Comparison of ENCODE assay signal across 31 cellular contexts in genomic region chr7:116669769-116670168, GRCh38. TPM values are rescaled to one million over a fixed set of nuclear protein-coding genes. Genes with fewer than 3 reads are reported as not detected.
"Had no signal": no experiment of that assay in that cellular context is flagged by ENCODE, and none has a peak within 500 bp of the region (broad histone marks: within the 10 kb centered on the region; RNA-seq: fewer than 3 reads in every experiment).

No MANE protein-coding gene starts in this region.

- H3K4me3 ChIP-seq: adrenal gland, body of pancreas, SJSA1 had no signal

- H3K27me3 ChIP-seq: adrenal gland, body of pancreas, SJSA1 had no signal

- ATAC-seq: activated T-helper 17 cell treated with anti-CD3 and anti-CD28 coated beads, Interleukin-2, amount 50 U/mL, for 72 hours; body of pancreas; Panc1; T-helper 17 cell had no signal

- H3K36me3 ChIP-seq: adrenal gland, SJSA1 had no signal

- H3K36me3 Mint-ChIP-seq: activated CD4-positive, alpha-beta memory T cell treated with anti-CD3 and anti-CD28 coated beads for 36 hours; activated naive CD8-positive, alpha-beta T cell treated with anti-CD3 and anti-CD28 coated beads, Interleukin-2, amount 10 ng/mL, durations not matched to agents 7 days and 5 days had no signal

- H3K4me3 Mint-ChIP-seq: activated B cell treated with CpG ODN at 0.5 μM for 24 hours; activated CD4-positive, alpha-beta memory T cell treated with anti-CD3 and anti-CD28 coated beads for 36 hours; activated CD4-positive, alpha-beta T cell treated with anti-CD3 and anti-CD28 coated beads, Interleukin-2, amount 10 ng/mL, durations not matched to agents 7 days and 5 days; activated naive CD8-positive, alpha-beta T cell treated with anti-CD3 and anti-CD28 coated beads, Interleukin-2, amount 10 ng/mL, durations not matched to agents 7 days and 5 days; activated T-helper 17 cell treated with anti-CD3 and anti-CD28 coated beads, Interleukin-2, amount 50 U/mL, for 72 hours; T-helper 17 cell had no signal

- H3K27ac Mint-ChIP-seq: activated B cell treated with CpG ODN at 0.5 μM for 24 hours; activated CD4-positive, alpha-beta memory T cell treated with anti-CD3 and anti-CD28 coated beads for 36 hours; activated CD4-positive, alpha-beta T cell treated with anti-CD3 and anti-CD28 coated beads, Interleukin-2, amount 10 ng/mL, durations not matched to agents 7 days and 5 days; activated naive CD8-positive, alpha-beta T cell treated with anti-CD3 and anti-CD28 coated beads, Interleukin-2, amount 10 ng/mL, durations not matched to agents 7 days and 5 days; activated T-helper 17 cell treated with anti-CD3 and anti-CD28 coated beads, Interleukin-2, amount 50 U/mL, for 72 hours; T-helper 17 cell had no signal

- H3K27ac ChIP-seq: adrenal gland, RWPE1, SJSA1 had no signal

- H3K9me3 ChIP-seq: adrenal gland, body of pancreas, SJSA1 had no signal

- DNase-seq: activated B cell treated with CpG ODN at 0.5 μM for 24 hours; activated CD4-positive, alpha-beta memory T cell treated with anti-CD3 and anti-CD28 coated beads for 36 hours; activated CD4-positive, alpha-beta T cell treated with anti-CD3 and anti-CD28 coated beads, Interleukin-2, amount 10 ng/mL, durations not matched to agents 7 days and 5 days; activated CD8-positive, alpha-beta memory T cell treated with anti-CD3 and anti-CD28 coated beads for 24 hours; activated gamma-delta T cell treated with Interleukin-2 at 50 U/mL for 16 hours; activated naive CD4-positive, alpha-beta T cell treated with anti-CD3 and anti-CD28 coated beads, Interleukin-2, amount 50 U/mL, for 16 hours; activated naive CD8-positive, alpha-beta T cell treated with anti-CD3 and anti-CD28 coated beads, Interleukin-2, amount 10 ng/mL, durations not matched to agents 7 days and 5 days; activated T-cell treated with anti-CD3 and anti-CD28 coated beads for 4 hours; activated T-cell treated with anti-CD3 and anti-CD28 coated beads, Interleukin-2, amount 50 U/mL, for 48 hours; adrenal gland; aorta; central memory CD4-positive, alpha-beta T cell; Karpas-422; NCI-H1105; NCI-H1436; NCI-H1694 treated with DMSO at 0.1 percent for 48 hours; NCI-H2029 treated with DMSO at 0.1 percent for 48 hours; NCI-H345; NCI-H510A; NCI-H526 treated with DMSO at 0.1 percent for 48 hours; NCI-H82; NK-92 treated with Interleukin-12 subunit alpha and Interleukin-12 subunit beta, amount 100 ng/mL, for 24 hours; OCI-M1; Right ventricle myocardium superior; T-helper 17 cell; T-helper 9 cell had no signal

- H3K4me1 Mint-ChIP-seq: activated T-helper 17 cell treated with anti-CD3 and anti-CD28 coated beads, Interleukin-2, amount 50 U/mL, for 72 hours had no signal

- H3K9me3 Mint-ChIP-seq: activated B cell treated with CpG ODN at 0.5 μM for 24 hours; activated CD4-positive, alpha-beta memory T cell treated with anti-CD3 and anti-CD28 coated beads for 36 hours; activated CD4-positive, alpha-beta T cell treated with anti-CD3 and anti-CD28 coated beads, Interleukin-2, amount 10 ng/mL, durations not matched to agents 7 days and 5 days; activated naive CD8-positive, alpha-beta T cell treated with anti-CD3 and anti-CD28 coated beads, Interleukin-2, amount 10 ng/mL, durations not matched to agents 7 days and 5 days; activated T-helper 17 cell treated with anti-CD3 and anti-CD28 coated beads, Interleukin-2, amount 50 U/mL, for 72 hours had no signal

RNA-seq across cellular contexts. Expression of gene MET, which starts 2.2 kb away (rescaled TPM):
- total RNA-seq: activated naive CD8-positive, alpha-beta T cell treated with anti-CD3 and anti-CD28 coated beads, Interleukin-2, amount 10 ng/mL, durations not matched to agents 7 days and 5 days had no signal
